ENCODE assay signal across 8 cellular contexts in the genomic region with DNA sequence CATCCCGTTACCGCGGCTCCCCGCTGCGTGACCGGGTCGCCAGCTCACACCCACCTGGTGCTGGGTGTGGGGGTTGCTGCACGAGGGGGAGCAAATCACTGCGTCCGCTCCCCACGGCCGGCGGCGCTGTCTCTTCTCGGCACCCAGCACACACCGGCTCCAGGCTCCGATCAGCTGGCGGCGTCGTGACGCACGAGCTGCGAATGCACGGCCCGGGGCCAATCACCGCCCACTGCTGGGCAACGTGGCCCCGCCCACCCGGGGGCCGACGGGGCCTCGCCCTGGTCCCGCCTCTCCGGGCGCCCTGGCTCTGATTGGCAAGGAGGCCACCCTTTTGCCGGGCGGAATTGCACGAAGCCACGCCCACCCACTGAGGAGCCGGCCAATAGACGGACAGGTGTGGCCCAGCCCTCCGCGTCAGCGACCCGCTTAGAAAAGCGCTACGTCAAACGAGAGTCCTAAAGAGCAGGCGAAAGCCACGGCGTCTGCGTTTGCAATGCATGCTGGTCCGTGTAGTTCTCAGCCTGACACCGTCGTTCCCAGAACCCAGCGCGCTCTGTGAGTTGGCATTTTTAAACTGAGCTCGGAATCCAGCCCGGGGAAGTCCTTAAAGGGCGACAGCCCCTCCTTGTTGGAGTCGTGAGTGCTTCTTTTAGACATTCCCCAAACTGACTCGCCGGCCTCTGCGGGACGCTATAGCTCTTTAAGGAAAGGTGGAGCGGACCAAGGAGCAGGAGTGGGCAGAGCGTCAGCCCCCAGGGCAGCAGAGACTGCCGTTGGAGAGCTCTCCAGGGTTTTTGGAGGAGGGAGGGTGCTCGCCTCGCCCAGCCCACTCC. TPM values are rescaled to one million over a fixed set of nuclear protein-coding genes. Genes with fewer than 3 reads are reported as not detected.
DNase-seq lines count a peak whose midpoint lies in the region; ATAC-seq lines count a peak whose summit lies in the region.

No MANE protein-coding gene starts in this region.

- H3K36me3 Mint-ChIP-seq in CD8-positive, alpha-beta memory T cell: peaks cover 0 to 18% (median 4%) of the 10 kb centered on the region in 3 donors

- H3K27me3 ChIP-seq in CD8-positive, alpha-beta memory T cell (ENCODE audit: insufficient read depth, low read length, poor library complexity, severe bottlenecking): no peaks in the 10 kb centered on the region
- no peaks in the 10 kb centered on the region for H3K27me3 ChIP-seq in effector memory CD4-positive, alpha-beta T cell (replicated peaks; ENCODE audit: control insufficient read depth, insufficient read depth, low read length, poor library complexity, severe bottlenecking)

- H3K4me3 Mint-ChIP-seq in CD8-positive, alpha-beta memory T cell: peak overlapping the region; percentile 88 to 97 (median 93)

- peak; percentile 72 for ATAC-seq in GM19467 (IDR thresholded peaks at IDR 0.05; ENCODE audit: unreplicated experiment)

- CTCF ChIA-PET in CD8-positive, alpha-beta memory T cell (lab: Charles Lee): interaction anchor here (0.6 to 2.4 kb wide), 14 partner anchors 8 to 338 kb away, joined by 3 to 11 read pairs (median 4); partner anchors contain the start of genes HIC1, RILP and WDR81

- peaks cover 0 to under 1% of the 10 kb centered on the region in 2 donors for H3K27me3 Mint-ChIP-seq in CD8-positive, alpha-beta memory T cell

- H3K9me3 Mint-ChIP-seq in CD8-positive, alpha-beta memory T cell: no peaks in the 10 kb centered on the region

- peak overlapping the region; percentile 85 for H3K4me3 ChIP-seq in CD8-positive, alpha-beta memory T cell (ENCODE audit: low read length)
- peak overlapping the region; percentile 97 for H3K4me3 ChIP-seq in effector memory CD4-positive, alpha-beta T cell (ENCODE audit: insufficient read depth, low read depth, low read length, poor library complexity, severe bottlenecking)

- no peaks in the 10 kb centered on the region for H3K9me3 ChIP-seq in CD8-positive, alpha-beta memory T cell (ENCODE audit: low read length)
- H3K9me3 ChIP-seq in effector memory CD4-positive, alpha-beta T cell (ENCODE audit: control insufficient read depth, low read length): no peaks in the 10 kb centered on the region

- POLR2A ChIA-PET in CD8-positive, alpha-beta memory T cell (lab: Charles Lee): interaction anchor here (0.7 to 2.7 kb wide), 12 partner anchors 32 to 587 kb away, joined by 3 to 26 read pairs (median 4); partner anchors contain the start of genes PRPF8, RILP, RPA1 and SMG6

- peak; percentile 100 for DNase-seq in CD8-positive, alpha-beta memory T cell
- DNase-seq in HS-27A (ENCODE audit: low read depth) (peak; percentile 96), NK-92 (lab: John Stamatoyannopoulos, UW; ENCODE audit: unreplicated experiment) (peak; percentile 89), medulla oblongata (ENCODE audit: extremely low spot score) (peak; percentile 100)
- DNase-seq in activated CD8-positive, alpha-beta memory T cell treated with anti-CD3 and anti-CD28 coated beads for 4 hours (ENCODE audit: low read depth in 2 of 2): peak; percentile 99 to 100
- peak; percentile 100 for DNase-seq in effector memory CD4-positive, alpha-beta T cell
- peak; percentile 99 for DNase-seq in stimulated activated CD8-positive, alpha-beta memory T cell treated with anti-CD3 and anti-CD28 coated beads, Interleukin-12 subunit alpha, Interleukin-12 subunit beta, amount 100 ng/mL, for 1 hour (ENCODE audit: low read depth)

- peak overlapping the region; percentile 89 for H3K27ac ChIP-seq in CD8-positive, alpha-beta memory T cell (ENCODE audit: low read depth, low read length)
- H3K27ac ChIP-seq in effector memory CD4-positive, alpha-beta T cell (ENCODE audit: insufficient read depth, low read length, poor library complexity, severe bottlenecking): peak overlapping the region; percentile 87

- no peaks in the 10 kb centered on the region for H3K36me3 ChIP-seq in CD8-positive, alpha-beta memory T cell (ENCODE audit: insufficient read depth, low read length)
- H3K36me3 ChIP-seq in effector memory CD4-positive, alpha-beta T cell (ENCODE audit: control insufficient read depth, insufficient read depth, low read length): no peaks in the 10 kb centered on the region

- peak overlapping the region; percentile 89 to 100 (median 96) for H3K27ac Mint-ChIP-seq in CD8-positive, alpha-beta memory T cell

- peaks cover 31% of the 10 kb centered on the region for H3K4me1 ChIP-seq in CD8-positive, alpha-beta memory T cell (ENCODE audit: insufficient read depth, low read length)
- peaks cover 32% of the 10 kb centered on the region for H3K4me1 ChIP-seq in effector memory CD4-positive, alpha-beta T cell (ENCODE audit: control insufficient read depth, insufficient read depth, low read length, poor library complexity, severe bottlenecking)

- peaks cover 26 to 40% (median 37%) of the 10 kb centered on the region in 3 donors for H3K4me1 Mint-ChIP-seq in CD8-positive, alpha-beta memory T cell

RNA-seq across cellular contexts. Expression of gene TLCD2, which starts 6.1 kb away (rescaled TPM):
- total RNA-seq in CD8-positive, alpha-beta memory T cell: under 1 TPM; 0.09 to 0.22 TPM
- polyA plus RNA-seq in CD8-positive, alpha-beta memory T cell: 0.32 TPM

RNA-seq across cellular contexts. Expression of gene WDR81, which starts 8.2 kb away (rescaled TPM):
- 10 to 100 TPM; 21.1 to 23.7 TPM for total RNA-seq in CD8-positive, alpha-beta memory T cell
- polyA plus RNA-seq in CD8-positive, alpha-beta memory T cell: 20.4 TPM

RNA-seq across cellular contexts. Expression of gene SERPINF2, which starts 26.4 kb away (rescaled TPM):
- under 1 TPM; 0.13 to 0.33 TPM for total RNA-seq in CD8-positive, alpha-beta memory T cell
- polyA plus RNA-seq in CD8-positive, alpha-beta memory T cell: not detected

RNA-seq across cellular contexts. Expression of gene PRPF8, which starts 31.6 kb away (rescaled TPM):
- total RNA-seq in CD8-positive, alpha-beta memory T cell: 100 to 1,000 TPM; 430 to 447 TPM
- 209 TPM for polyA plus RNA-seq in CD8-positive, alpha-beta memory T cell

RNA-seq across cellular contexts. Expression of gene SERPINF1, which starts 45.6 kb away (rescaled TPM):
- 1 to 10 TPM; 1.2 to 2.1 TPM for total RNA-seq in CD8-positive, alpha-beta memory T cell
- 2.4 TPM for polyA plus RNA-seq in CD8-positive, alpha-beta memory T cell

Comparison
In these comparisons a context has a peak if more than half of its experiments do, and no peak if none do; other contexts are left out.
1. Peak in every context shown above with its lines: DNase-seq, ATAC-seq, H3K4me3 ChIP-seq and H3K27ac ChIP-seq.